ENCODE assay signal across 8 cellular contexts in the genomic region with DNA sequence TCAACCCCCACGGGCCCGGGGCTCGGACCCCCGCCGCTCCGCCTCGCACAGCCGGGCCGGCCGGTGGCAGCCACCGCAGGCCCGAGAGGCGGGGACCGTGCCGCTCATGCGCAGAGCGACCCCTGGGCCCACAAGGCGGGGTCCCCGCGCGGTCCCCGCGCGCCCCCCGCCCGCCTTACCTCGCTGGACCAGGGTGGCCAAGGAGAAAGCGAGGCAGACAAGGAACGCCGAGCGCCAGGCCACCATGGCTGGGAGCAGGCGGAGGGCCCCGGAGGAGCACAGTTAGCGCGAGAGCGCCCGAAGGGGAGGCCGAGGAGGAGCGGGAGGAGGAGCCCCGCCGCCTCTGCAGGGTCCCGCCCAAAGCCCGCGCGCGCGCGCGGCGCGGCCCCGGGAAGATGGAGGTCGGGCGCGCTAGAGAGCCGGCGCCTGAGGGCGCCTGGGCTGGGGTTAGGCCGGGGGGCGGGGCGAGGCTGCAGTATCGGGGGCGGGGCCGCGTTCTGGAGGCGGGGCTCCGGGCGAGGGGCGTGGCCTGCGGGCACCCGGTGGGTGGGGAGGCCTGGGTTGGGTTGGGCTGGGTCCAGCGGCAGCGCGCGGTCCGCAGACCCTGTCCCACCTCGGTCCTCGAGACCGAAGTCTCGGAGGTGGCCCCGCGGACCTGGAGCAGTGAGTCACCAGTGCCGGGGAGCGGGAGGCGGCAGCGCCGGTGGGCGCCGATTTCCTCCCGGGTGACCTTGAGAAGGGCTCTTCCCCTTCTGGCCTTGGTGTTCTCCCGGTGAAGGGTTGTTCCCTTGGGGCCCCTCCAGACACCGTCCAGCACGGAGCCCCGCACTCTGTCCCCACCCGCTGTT. TPM values are rescaled to one million over a fixed set of nuclear protein-coding genes. Genes with fewer than 3 reads are reported as not detected.
DNase-seq lines count a peak whose midpoint lies in the region; ATAC-seq, FAIRE-seq and TF ChIP-seq lines count a peak whose summit lies in the region.

A gene with protein sequence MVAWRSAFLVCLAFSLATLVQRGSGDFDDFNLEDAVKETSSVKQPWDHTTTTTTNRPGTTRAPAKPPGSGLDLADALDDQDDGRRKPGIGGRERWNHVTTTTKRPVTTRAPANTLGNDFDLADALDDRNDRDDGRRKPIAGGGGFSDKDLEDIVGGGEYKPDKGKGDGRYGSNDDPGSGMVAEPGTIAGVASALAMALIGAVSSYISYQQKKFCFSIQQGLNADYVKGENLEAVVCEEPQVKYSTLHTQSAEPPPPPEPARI (minus strand): TSS at position 326 of the 848 bp plus-strand sequence. CDS start 80 bp downstream, at position 246.

- H3K9me3 ChIP-seq in pancreas (no peaks in the 10 kb centered on the region), thymus (ENCODE audit: control insufficient read depth) (no peaks in the 10 kb centered on the region)

- H3K4me3 ChIP-seq in GM12864 (ENCODE audit: low read depth, low read length): peak within 1 kb of the TSS; percentile 70
- H3K4me3 ChIP-seq in pancreas: peak within 1 kb of the TSS; percentile 42 to 56 (median 51)
- H3K4me3 ChIP-seq in thymus (ENCODE audit: low read length): peak within 1 kb of the TSS; percentile 75

- no peak for DNase-seq in GM12864 (ENCODE audit: low read depth)
- DNase-seq in NCI-H1105 treated with DMSO at 0.1 percent for 48 hours (lab: John Stamatoyannopoulos, UW): peak; percentile 87
- DNase-seq in SW480 (ENCODE audit: low spot score): peak; percentile 79
- peak; percentile 67 for DNase-seq in activated naive CD8-positive, alpha-beta T cell treated with anti-CD3 and anti-CD28 coated beads, Interleukin-2, amount 50 U/mL, for 16 hours (ENCODE audit: low read depth, low spot score)
- DNase-seq in Right ventricle myocardium inferior (ENCODE audit: missing footprints): peak; percentile 95
- DNase-seq in pancreas: peak; percentile 84 to 95 (median 90)

- FAIRE-seq in pancreas (lab: Jason Lieb, UNC): no peak

- H3K27ac ChIP-seq in pancreas: peak within 1 kb of the TSS in 2 of 4 donors; percentile 31 to 62
- peak within 1 kb of the TSS; percentile 42 for H3K27ac ChIP-seq in thymus (ENCODE audit: low read depth)

- peak; percentile 89 for ATAC-seq in HG02642 (IDR thresholded peaks at IDR 0.05; ENCODE audit: poor library complexity, unreplicated experiment)
- ATAC-seq in Right ventricle myocardium inferior: peak; percentile 99
- ATAC-seq in pancreas: peak; percentile 95 to 98 (median 97)

- intact Hi-C loops in Right ventricle myocardium inferior (cut with DNase I): loop anchor here (10.0 kb wide), 2 partner anchors 124 to 534 kb away; partner anchors contain the start of gene MAMLD1
- intact Hi-C loops in pancreas (cut with DNase I): no loop called here

- H3K27me3 ChIP-seq in pancreas (no peaks in the 10 kb centered on the region), thymus (ENCODE audit: control insufficient read depth, insufficient read depth) (no peaks in the 10 kb centered on the region)

- H3K4me1 ChIP-seq in pancreas (no peaks in the 10 kb centered on the region), thymus (ENCODE audit: control insufficient read depth, insufficient read depth, low read length) (peaks cover 2% of the 10 kb centered on the region)

- H3K36me3 ChIP-seq in pancreas: no peaks in the 10 kb centered on the region
- no peaks in the 10 kb centered on the region for H3K36me3 ChIP-seq in thymus (ENCODE audit: control insufficient read depth, insufficient read depth)

- no peak for TF ChIP-seq CTCF in GM12864 (IDR thresholded peaks at IDR 0.05; ENCODE audit: low read depth, low read length, missing control alignments)
- no peak for TF ChIP-seq CTCF in pancreas (IDR thresholded peaks at IDR 0.05)

- 1 to 19% methylated on average over 59 to 94 of the region's 95 CpGs for WGBS in pancreas, 2 donors
- WGBS in thymus: under 1% methylated on average over 92 of the region's 95 CpGs

RNA-seq across cellular contexts. Expression of the gene that starts here (rescaled TPM):
- total RNA-seq in Right ventricle myocardium inferior (81.4 TPM), pancreas (10 to 100 TPM; 10.4 to 16.9 (median 15.7) TPM)
- polyA plus RNA-seq in pancreas (10 to 100 TPM; 17.7 to 25.1 TPM), thymus (14.0 TPM)
